In the genomic region with DNA sequence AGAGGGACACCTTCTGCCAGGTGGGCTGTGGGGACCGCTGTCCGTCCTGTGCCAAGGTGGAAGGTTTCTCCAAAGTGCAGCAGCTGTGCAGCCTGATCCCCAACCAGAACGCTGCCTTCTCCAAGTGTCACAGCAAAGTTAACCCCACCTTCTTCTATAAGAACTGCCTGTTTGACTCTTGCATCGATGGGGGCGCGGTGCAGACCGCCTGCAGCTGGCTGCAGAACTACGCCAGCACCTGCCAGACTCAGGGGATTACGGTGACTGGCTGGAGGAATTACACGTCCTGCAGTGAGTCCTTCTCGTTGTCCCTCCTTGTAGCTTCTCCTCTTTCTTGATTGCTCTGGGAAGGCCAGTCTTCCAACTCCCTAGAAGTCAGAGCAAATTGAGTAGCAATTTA, we compare ENCODE assay signal across 8 cellular contexts. TPM values are rescaled to one million over a fixed set of nuclear protein-coding genes. Genes with fewer than 3 reads are reported as not detected.
"Had no signal": no experiment of that assay in that cellular context is flagged by ENCODE, and none has a peak within 500 bp of the region (broad histone marks: within the 10 kb centered on the region; RNA-seq: fewer than 3 reads in every experiment).

No MANE protein-coding gene starts in this region.

- H3K27ac Mint-ChIP-seq: IgD-negative memory B cell had no signal

- DNase-seq: GM23248, GOT3, H7, HCEC 1CT, KBM-7 had no signal

- H3K9ac ChIP-seq: GM23248 had no signal

- H3K4me1 Mint-ChIP-seq: IgD-negative memory B cell had no signal

- H2AFZ ChIP-seq: GM23248 had no signal

- H3K36me3 Mint-ChIP-seq: IgD-negative memory B cell had no signal

- H3K9me3 Mint-ChIP-seq: IgD-negative memory B cell had no signal

- H3K4me3 Mint-ChIP-seq: IgD-negative memory B cell had no signal

- ATAC-seq: HepG2 had no signal

- H3K4me3 ChIP-seq: GM23248 had no signal

- H3K27ac ChIP-seq: GM23248 had no signal

RNA-seq across cellular contexts. Expression of gene TECTA, which starts 44.8 kb away (rescaled TPM):
- total RNA-seq: HT-29 had no signal
- polyA plus RNA-seq: IgD-negative memory B cell had no signal
